ENCODE assay signal across 8 cellular contexts in genomic region chr3:85821130-85821756, GRCh38.
DNase-seq lines count a peak whose midpoint lies in the region; ATAC-seq and TF ChIP-seq lines count a peak whose summit lies in the region.

No MANE protein-coding gene starts in this region.

- peaks cover 3% of the 10 kb centered on the region for H3K9me3 Mint-ChIP-seq in neural crest cell
- H3K9me3 Mint-ChIP-seq in activated CD8-positive, alpha-beta memory T cell treated with anti-CD3 and anti-CD28 coated beads, Interleukin-2, amount 10 ng/mL, durations not matched to agents 7 days and 5 days (ENCODE audit: low read depth): peaks cover 2% of the 10 kb centered on the region

- peak; percentile 55 for ATAC-seq in body of pancreas
- no peak for ATAC-seq in activated CD8-positive, alpha-beta memory T cell treated with anti-CD3 and anti-CD28 coated beads, Interleukin-2, amount 10 ng/mL, durations not matched to agents 7 days and 5 days

- intact Hi-C loops in body of pancreas (cut with DNase I): no loop called here

- no peaks in the 10 kb centered on the region for H3K9me3 ChIP-seq in body of pancreas

- CTCF ChIA-PET in activated CD8-positive, alpha-beta memory T cell treated with anti-CD3 and anti-CD28 coated beads, Interleukin-2, amount 10 ng/mL, durations not matched to agents 7 days and 5 days (lab: Charles Lee): no interaction called here

- no peaks in the 10 kb centered on the region for H3K4me1 ChIP-seq in body of pancreas

- H3K27ac Mint-ChIP-seq in neural crest cell (ENCODE audit: unreplicated experiment): no peak overlapping the region
- H3K27ac Mint-ChIP-seq in activated CD8-positive, alpha-beta memory T cell treated with anti-CD3 and anti-CD28 coated beads, Interleukin-2, amount 10 ng/mL, durations not matched to agents 7 days and 5 days: no peak overlapping the region

- TF ChIP-seq POLR2A in body of pancreas (IDR thresholded peaks at IDR 0.05): no peak

- H3K36me3 Mint-ChIP-seq in neural crest cell (ENCODE audit: low read depth): peaks cover 2% of the 10 kb centered on the region
- H3K36me3 Mint-ChIP-seq in activated CD8-positive, alpha-beta memory T cell treated with anti-CD3 and anti-CD28 coated beads, Interleukin-2, amount 10 ng/mL, durations not matched to agents 7 days and 5 days: no peaks in the 10 kb centered on the region

- H3K4me3 ChIP-seq in H7 (ENCODE audit: insufficient read depth, low read depth, low read length): no peak overlapping the region
- no peak overlapping the region for H3K4me3 ChIP-seq in body of pancreas

- no peak overlapping the region for H3K27ac ChIP-seq in body of pancreas

- 33 to 58% methylated on average over 1 of the region's 1 CpG for WGBS in body of pancreas, 2 donors

- H3K36me3 ChIP-seq in H7 (replicated peaks; ENCODE audit: control insufficient read depth, insufficient read depth, low read length): no peaks in the 10 kb centered on the region
- H3K36me3 ChIP-seq in body of pancreas (replicated peaks in 1 of 2; ENCODE audit: insufficient read depth in 1 of 2, low read depth in 2 of 2): no peaks in the 10 kb centered on the region

- no peaks in the 10 kb centered on the region for H3K27me3 Mint-ChIP-seq in neural crest cell (ENCODE audit: low read depth)
- no peaks in the 10 kb centered on the region for H3K27me3 Mint-ChIP-seq in activated CD8-positive, alpha-beta memory T cell treated with anti-CD3 and anti-CD28 coated beads, Interleukin-2, amount 10 ng/mL, durations not matched to agents 7 days and 5 days

- DNase-seq in GM03348 (ENCODE audit: low spot score): peak; percentile 3
- peak; percentile 4 for DNase-seq in H7
- peak; percentile 19 for DNase-seq in NCI-H1048 (lab: John Stamatoyannopoulos, UW)
- peak; percentile 16 to 44 (median 24) for DNase-seq in body of pancreas
- DNase-seq in neural crest cell (ENCODE audit: low read depth, low spot score): peak; percentile 31
- DNase-seq in GM19240 (ENCODE audit: insufficient read length, low spot score): no peak
- DNase-seq in T-helper 1 cell: no peak
- no peak for DNase-seq in activated CD8-positive, alpha-beta memory T cell treated with anti-CD3 and anti-CD28 coated beads, Interleukin-2, amount 10 ng/mL, durations not matched to agents 7 days and 5 days

- H3K4me3 Mint-ChIP-seq in neural crest cell: no peak overlapping the region
- H3K4me3 Mint-ChIP-seq in activated CD8-positive, alpha-beta memory T cell treated with anti-CD3 and anti-CD28 coated beads, Interleukin-2, amount 10 ng/mL, durations not matched to agents 7 days and 5 days: no peak overlapping the region

- no peaks in the 10 kb centered on the region for H3K27me3 ChIP-seq in H7 (ENCODE audit: control insufficient read depth, insufficient read depth, low read length)
- no peaks in the 10 kb centered on the region for H3K27me3 ChIP-seq in body of pancreas

- H3K4me1 Mint-ChIP-seq in neural crest cell: no peaks in the 10 kb centered on the region
- no peaks in the 10 kb centered on the region for H3K4me1 Mint-ChIP-seq in activated CD8-positive, alpha-beta memory T cell treated with anti-CD3 and anti-CD28 coated beads, Interleukin-2, amount 10 ng/mL, durations not matched to agents 7 days and 5 days

- TF ChIP-seq CTCF in body of pancreas (IDR thresholded peaks at IDR 0.05) (peak; percentile 31 to 52 (median 43)), neural crest cell (conservative IDR thresholded peaks at IDR 0.05) (peak; percentile 74)

Comparison
In these comparisons a context has a peak if more than half of its experiments do, and no peak if none do; other contexts are left out.
1. DNase-seq: peak in GM03348 (single experiment), H7 (single experiment), NCI-H1048 (single experiment), body of pancreas (4 of 4) and neural crest cell (single experiment); none in GM19240 (single experiment), T-helper 1 cell (0 of 5) and activated CD8-positive, alpha-beta memory T cell treated with anti-CD3 and anti-CD28 coated beads, Interleukin-2, amount 10 ng/mL, durations not matched to agents 7 days and 5 days (single experiment).